29 cellular contexts compared by ENCODE assay signal in genomic region chr15:65366122-65366892, GRCh38. TPM values are rescaled to one million over a fixed set of nuclear protein-coding genes. Genes with fewer than 3 reads are reported as not detected.
DNase-seq lines count a peak whose midpoint lies in the region; FAIRE-seq and TF ChIP-seq lines count a peak whose summit lies in the region.
"Had no signal": no experiment of that assay in that cellular context is flagged by ENCODE, and none has a peak within 500 bp of the region (broad histone marks: within the 10 kb centered on the region; RNA-seq: fewer than 3 reads in every experiment).

No MANE protein-coding gene starts in this region.

- H3K36me3 ChIP-seq in Caco-2 (ENCODE audit: control insufficient read depth, insufficient read depth, low read length) = no peaks in the 10 kb centered on the region
- H3K36me3 ChIP-seq in NT2/D1 (ENCODE audit: insufficient read depth, insufficient read length, low read length) = peaks cover 37% of the 10 kb centered on the region
- H3K36me3 ChIP-seq in kidney (ENCODE audit: control insufficient read depth in 1 of 2, insufficient read depth in 2 of 2, low read length in 2 of 2) = no peaks in the 10 kb centered on the region
- H3K36me3 ChIP-seq in parathyroid adenoma (ENCODE audit: control insufficient read depth, insufficient read depth, low read length) = no peaks in the 10 kb centered on the region
- H3K36me3 ChIP-seq in MG63 = no peaks in the 10 kb centered on the region
- H3K36me3 ChIP-seq in OCI-LY7 (ENCODE audit: insufficient read depth, low read length) = no peaks in the 10 kb centered on the region
- H3K36me3 ChIP-seq: left ventricle myocardium inferior, right lobe of liver had no signal

- no peak overlapping the region for H3K27ac ChIP-seq in kidney (ENCODE audit: low read depth in 2 of 2, low read length in 2 of 2)
- peak overlapping the region; percentile 90 for H3K27ac ChIP-seq in parathyroid adenoma
- H3K27ac ChIP-seq in OCI-LY7 (ENCODE audit: low read depth, low read length, poor library complexity, severe bottlenecking) = no peak overlapping the region
- H3K27ac ChIP-seq: GM23248, left ventricle myocardium inferior, right lobe of liver had no signal

- H3K27me3 ChIP-seq in Caco-2 (replicated peaks; ENCODE audit: control insufficient read depth, insufficient read depth, low read length) (no peaks in the 10 kb centered on the region), NT2/D1 (ENCODE audit: insufficient read depth, insufficient read length) (no peaks in the 10 kb centered on the region), parathyroid adenoma (ENCODE audit: control insufficient read depth, insufficient read depth, low read length) (no peaks in the 10 kb centered on the region), MG63 (no peaks in the 10 kb centered on the region)
- H3K27me3 ChIP-seq: right lobe of liver had no signal

- CTCF ChIA-PET in Caco-2 (lab: Charles Lee) = interaction anchor here (0.6 kb wide), 2 partner anchors 13 to 555 kb away, joined by 3 to 6 read pairs; no protein-coding TSS in a partner anchor
- CTCF ChIA-PET in OCI-LY7 (lab: Charles Lee; ENCODE audit: unreplicated experiment) = interaction anchor here (0.6 to 0.7 kb wide), 2 partner anchors 20 to 49 kb away, joined by 3 to 4 read pairs; no protein-coding TSS in a partner anchor
- CTCF ChIA-PET in Calu3 (lab: Charles Lee) = interaction anchor here (0.6 kb wide), 1 partner anchor 11 kb away, joined by 3 read pairs; the partner anchor contains the start of gene IGDCC3

- H3K4me1 Mint-ChIP-seq in Caco-2 (ENCODE audit: low read depth, unreplicated experiment) (peaks cover 54% of the 10 kb centered on the region), Calu3 (ENCODE audit: low read depth, unreplicated experiment) (peaks cover 14% of the 10 kb centered on the region)
- H3K4me1 Mint-ChIP-seq: activated CD4-positive, alpha-beta memory T cell treated with anti-CD3 and anti-CD28 coated beads, Interleukin-2, amount 10 ng/mL, durations not matched to agents 7 days and 5 days; stimulated activated memory B cell treated with anti-CD40 and anti-IgM and Interleukin-4, amounts not matched to agents 10 μg/mL and 1 μg/mL and 100 μg/mL, for 72 hours had no signal

- peaks cover 58% of the 10 kb centered on the region for H3K4me1 ChIP-seq in Caco-2
- H3K4me1 ChIP-seq in NT2/D1 (ENCODE audit: insufficient read depth, insufficient read length) = peaks cover 49% of the 10 kb centered on the region
- no peaks in the 10 kb centered on the region for H3K4me1 ChIP-seq in kidney (ENCODE audit: control insufficient read depth in 1 of 2, insufficient read depth in 1 of 2, low read depth in 1 of 2, low read length in 2 of 2)
- peaks cover 33% of the 10 kb centered on the region for H3K4me1 ChIP-seq in parathyroid adenoma
- no peaks in the 10 kb centered on the region for H3K4me1 ChIP-seq in OCI-LY7 (ENCODE audit: insufficient read depth, low read length, poor library complexity, severe bottlenecking)
- H3K4me1 ChIP-seq: right lobe of liver had no signal

- H3K4me3 Mint-ChIP-seq in Caco-2 (ENCODE audit: unreplicated experiment) (peak overlapping the region; percentile 23), Calu3 (ENCODE audit: low read depth, unreplicated experiment) (no peak overlapping the region)
- H3K4me3 Mint-ChIP-seq: activated CD4-positive, alpha-beta memory T cell treated with anti-CD3 and anti-CD28 coated beads, Interleukin-2, amount 10 ng/mL, durations not matched to agents 7 days and 5 days; activated naive CD8-positive, alpha-beta T cell; dendritic cell treated with granulocyte-macrophage colony-stimulating factor and Interleukin-4, amounts not matched to agents 40 ng/mL and 50 ng/mL, for 4 days; stimulated activated memory B cell treated with anti-CD40 and anti-IgM and Interleukin-4, amounts not matched to agents 10 μg/mL and 1 μg/mL and 100 μg/mL, for 72 hours had no signal

- intact Hi-C loops in Caco-2 (cut with micrococcal nuclease; ENCODE audit: unreplicated experiment) = no loop called here
- intact Hi-C loops in kidney (cut with DNase I) = no loop called here
- intact Hi-C loops in OCI-LY7 (cut with micrococcal nuclease; ENCODE audit: unreplicated experiment) = no loop called here
- intact Hi-C loops in Calu3 (cut with micrococcal nuclease; ENCODE audit: unreplicated experiment) = no loop called here

- H3K4me2 ChIP-seq in parathyroid adenoma (ENCODE audit: low read length) = no peak overlapping the region
- H3K4me2 ChIP-seq in OCI-LY7 (ENCODE audit: low read length) = no peak overlapping the region

- peaks cover 43% of the 10 kb centered on the region for H3K36me3 Mint-ChIP-seq in Caco-2 (ENCODE audit: insufficient read depth, unreplicated experiment)
- H3K36me3 Mint-ChIP-seq in Calu3 (ENCODE audit: insufficient read depth, unreplicated experiment) = no peaks in the 10 kb centered on the region
- H3K36me3 Mint-ChIP-seq: activated naive CD8-positive, alpha-beta T cell; stimulated activated memory B cell treated with anti-CD40 and anti-IgM and Interleukin-4, amounts not matched to agents 10 μg/mL and 1 μg/mL and 100 μg/mL, for 72 hours had no signal

- no peak overlapping the region for H2AFZ ChIP-seq in parathyroid adenoma
- no peak overlapping the region for H2AFZ ChIP-seq in OCI-LY7 (ENCODE audit: low read length)
- H2AFZ ChIP-seq: GM23248 had no signal

- FAIRE-seq in kidney (lab: Jason Lieb, UNC) = no peak
- no peak for FAIRE-seq in HTR-8/SVneo (lab: Jason Lieb, UNC)
- FAIRE-seq: endothelial cell of umbilical vein, GM12878, urothelium cell line had no signal

- H3K9me2 ChIP-seq in OCI-LY7 (ENCODE audit: insufficient read depth, low read length) = no peaks in the 10 kb centered on the region

- DNase-seq in Caco-2 = no peak
- DNase-seq in NT2/D1 (ENCODE audit: low read depth, low spot score) = no peak
- DNase-seq in kidney = peak; percentile 66
- no peak for DNase-seq in MG63
- DNase-seq in OCI-LY7 (ENCODE audit: low spot score) = no peak
- DNase-seq in Calu3 = no peak
- DNase-seq in HTR-8/SVneo (ENCODE audit: insufficient read length, low spot score) = no peak
- DNase-seq: activated CD4-positive, alpha-beta memory T cell treated with anti-CD3 and anti-CD28 coated beads, Interleukin-2, amount 10 ng/mL, durations not matched to agents 7 days and 5 days; activated CD4-positive, CD25-positive, alpha-beta regulatory T cell treated with anti-CD3 and anti-CD28 coated beads, Interleukin-2, amount 50 U/mL, for 72 hours; aorta; central memory CD4-positive, alpha-beta T cell; GM23248; KBM-7; left ventricle myocardium inferior; NCI-H1417 treated with DMSO at 0.1 percent for 48 hours; NCI-H2081 treated with DMSO at 0.1 percent for 48 hours; NCI-H226; NCI-H748 treated with DMSO at 0.1 percent for 48 hours; RPMI8226; stimulated activated CD4-positive, alpha-beta T cell treated with anti-CD3 and anti-CD28 coated beads, Interleukin-4, amount 100 ng/mL, for 4 hours; T-helper 1 cell had no signal

- BruUV-seq in Caco-2 (replicated peaks; lab: Mats Ljungman, UMichigan) (no TSS peak), OCI-LY7 (replicated peaks; lab: Mats Ljungman, UMichigan) (no TSS peak), Calu3 (replicated peaks; lab: Mats Ljungman, UMichigan) (no TSS peak)

- H3K4me3 ChIP-seq in Caco-2 (ENCODE audit: low read depth, low read length) = no peak overlapping the region
- no peak overlapping the region for H3K4me3 ChIP-seq in NT2/D1 (ENCODE audit: insufficient read length, low read depth)
- no peak overlapping the region for H3K4me3 ChIP-seq in kidney (ENCODE audit: low read length in 2 of 2)
- H3K4me3 ChIP-seq in parathyroid adenoma (ENCODE audit: low read depth, low read length) = no peak overlapping the region
- H3K4me3 ChIP-seq in MG63 = no peak overlapping the region
- no peak overlapping the region for H3K4me3 ChIP-seq in OCI-LY7 (ENCODE audit: low read depth, low read length, poor library complexity, severe bottlenecking)
- H3K4me3 ChIP-seq: GM12878, GM23248, left ventricle myocardium inferior, right lobe of liver had no signal

- H3K27me3 Mint-ChIP-seq in Caco-2 (ENCODE audit: insufficient read depth, unreplicated experiment) = no peaks in the 10 kb centered on the region
- peaks cover 53% of the 10 kb centered on the region for H3K27me3 Mint-ChIP-seq in Calu3 (ENCODE audit: unreplicated experiment)

- no peak for TF ChIP-seq CTCF in Caco-2 (IDR thresholded peaks at IDR 0.05; ENCODE audit: insufficient read depth in 1 of 2, low read depth in 1 of 2, low read length in 1 of 2, severe bottlenecking in 1 of 2, unreplicated experiment in 1 of 2)
- TF ChIP-seq CTCF in kidney (IDR thresholded peaks at IDR 0.05; ENCODE audit: borderline replicate concordance, extremely low read depth, insufficient read depth) = no peak
- no peak for TF ChIP-seq CTCF in parathyroid adenoma (IDR thresholded peaks at IDR 0.05)
- TF ChIP-seq CTCF in OCI-LY7 (conservative IDR thresholded peaks at IDR 0.05; ENCODE audit: low read length) = no peak
- no peak for TF ChIP-seq CTCF in Calu3 (IDR thresholded peaks at IDR 0.05; ENCODE audit: unreplicated experiment)

- H3K27ac Mint-ChIP-seq in Caco-2 (ENCODE audit: unreplicated experiment) (peak overlapping the region; percentile 93), Calu3 (ENCODE audit: unreplicated experiment) (no peak overlapping the region)
- H3K27ac Mint-ChIP-seq: activated CD4-positive, alpha-beta memory T cell treated with anti-CD3 and anti-CD28 coated beads, Interleukin-2, amount 10 ng/mL, durations not matched to agents 7 days and 5 days; activated naive CD8-positive, alpha-beta T cell; dendritic cell treated with granulocyte-macrophage colony-stimulating factor and Interleukin-4, amounts not matched to agents 40 ng/mL and 50 ng/mL, for 4 days; stimulated activated memory B cell treated with anti-CD40 and anti-IgM and Interleukin-4, amounts not matched to agents 10 μg/mL and 1 μg/mL and 100 μg/mL, for 72 hours had no signal

- H4K20me1 ChIP-seq in OCI-LY7 (ENCODE audit: insufficient read depth, low read length) = no peaks in the 10 kb centered on the region

- H3K79me2 ChIP-seq in parathyroid adenoma (peaks cover 9% of the 10 kb centered on the region), OCI-LY7 (ENCODE audit: insufficient read depth, low read depth, low read length) (no peaks in the 10 kb centered on the region)

- H3K9me3 ChIP-seq in Caco-2 = no peaks in the 10 kb centered on the region
- no peaks in the 10 kb centered on the region for H3K9me3 ChIP-seq in NT2/D1 (ENCODE audit: insufficient read depth, low read length)
- H3K9me3 ChIP-seq in kidney (ENCODE audit: control insufficient read depth in 1 of 2, low read length in 2 of 2) = no peaks in the 10 kb centered on the region
- no peaks in the 10 kb centered on the region for H3K9me3 ChIP-seq in parathyroid adenoma (ENCODE audit: control insufficient read depth, low read length)
- no peaks in the 10 kb centered on the region for H3K9me3 ChIP-seq in MG63
- H3K9me3 ChIP-seq in OCI-LY7 (ENCODE audit: low read length) = no peaks in the 10 kb centered on the region
- H3K9me3 ChIP-seq: left ventricle myocardium inferior, right lobe of liver had no signal

- H3K9ac ChIP-seq in NT2/D1 (ENCODE audit: insufficient read length, low read depth) = peak overlapping the region; percentile 57
- H3K9ac ChIP-seq in kidney (ENCODE audit: low read length in 2 of 2) = no peak overlapping the region
- H3K9ac ChIP-seq in parathyroid adenoma = no peak overlapping the region
- H3K9ac ChIP-seq: GM23248 had no signal

- H3K9me3 Mint-ChIP-seq in Caco-2 (ENCODE audit: unreplicated experiment) (no peaks in the 10 kb centered on the region), Calu3 (ENCODE audit: low read depth, unreplicated experiment) (no peaks in the 10 kb centered on the region)
- H3K9me3 Mint-ChIP-seq: activated CD4-positive, alpha-beta memory T cell treated with anti-CD3 and anti-CD28 coated beads, Interleukin-2, amount 10 ng/mL, durations not matched to agents 7 days and 5 days; dendritic cell treated with granulocyte-macrophage colony-stimulating factor and Interleukin-4, amounts not matched to agents 40 ng/mL and 50 ng/mL, for 4 days; stimulated activated memory B cell treated with anti-CD40 and anti-IgM and Interleukin-4, amounts not matched to agents 10 μg/mL and 1 μg/mL and 100 μg/mL, for 72 hours had no signal

- POLR2A ChIA-PET in Caco-2 (lab: Charles Lee) (interaction anchor here (1.0 to 1.1 kb wide), 2 partner anchors 8 to 12 kb away, joined by 4 to 6 read pairs; no protein-coding TSS in a partner anchor), OCI-LY7 (lab: Charles Lee) (interaction anchor here (0.6 to 0.7 kb wide), 3 partner anchors 152 to 249 kb away, joined by 3 to 4 read pairs (median 3); no protein-coding TSS in a partner anchor)

RNA-seq across cellular contexts. Expression of gene IGDCC3, which starts 11.5 kb away (rescaled TPM):
- total RNA-seq in Caco-2 (2022) = 43.5 and 51.2 TPM in 2 replicates
- 0.22 TPM for total RNA-seq in kidney
- polyA plus RNA-seq in kidney (ENCODE audit: insufficient read depth, low read depth, low replicate concordance) = 0.49 TPM
- not detected in 2 replicates for total RNA-seq in MG63 (2014; rRNA removed; shearing (Covaris generic); ENCODE audit: low replicate concordance)
- total RNA-seq in OCI-LY7 (2014; rRNA removed; shearing (Covaris generic)) = not detected in 2 replicates
- not detected in 2 replicates for total RNA-seq in OCI-LY7 (2022)
- total RNA-seq in Calu3 (2022) = not detected in 2 replicates
- total RNA-seq: activated CD4-positive, alpha-beta memory T cell treated with anti-CD3 and anti-CD28 coated beads, Interleukin-2, amount 10 ng/mL, durations not matched to agents 7 days and 5 days; aorta; endothelial cell of umbilical vein; GM23248; right lobe of liver had no signal
- polyA plus RNA-seq: aorta, GM23248 had no signal

RNA-seq across cellular contexts. Expression of gene IGDCC4, which starts 56.4 kb away (rescaled TPM):
- total RNA-seq in Caco-2 (2022) (3.7 and 4.5 TPM in 2 replicates), kidney (4.3 TPM), OCI-LY7 (2022) (0.19 and 0.20 TPM in 2 replicates), Calu3 (2022) (0.17 and 0.64 TPM in 2 replicates)
- polyA plus RNA-seq in kidney (ENCODE audit: insufficient read depth, low read depth, low replicate concordance) = 0.17 TPM
- total RNA-seq in MG63 (2014; rRNA removed; shearing (Covaris generic); ENCODE audit: low replicate concordance) = 1.1 and 3.0 TPM in 2 replicates
- total RNA-seq in OCI-LY7 (2014; rRNA removed; shearing (Covaris generic)) = not detected in 2 replicates
- polyA plus RNA-seq: aorta had no signal

Comparison
In these comparisons a context has a peak if more than half of its experiments do, and no peak if none do; other contexts are left out.
1. RNA of gene IGDCC3, which starts 11.5 kb away (total RNA-seq): 43.5 to 51.2 TPM in Caco-2; 0.22 TPM in kidney (single experiment), not detected in MG63, not detected in OCI-LY7 and not detected in Calu3; every median in the first group is over 10 times any median in the second.